In the genomic region with DNA sequence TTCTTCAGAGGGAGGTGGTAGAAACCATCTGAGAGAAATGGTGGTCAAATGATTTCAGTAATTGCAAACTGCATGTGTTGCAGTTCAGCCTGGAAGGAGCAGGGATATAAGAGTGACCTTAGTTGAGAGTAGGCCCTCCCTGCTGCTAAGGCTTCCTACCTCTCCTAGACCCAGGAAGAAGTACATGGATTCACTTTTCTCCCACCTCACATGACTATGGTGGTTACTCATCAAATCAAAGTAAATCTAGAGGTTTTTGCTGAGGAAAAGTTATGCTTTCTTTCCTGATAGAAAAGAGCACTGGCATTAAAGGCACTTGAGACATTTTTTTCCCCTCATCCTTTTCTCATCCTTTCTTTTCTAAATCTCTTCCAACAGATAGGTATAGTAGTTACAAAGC, we compare ENCODE assay signal across 17 cellular contexts. TPM values are rescaled to one million over a fixed set of nuclear protein-coding genes. Genes with fewer than 3 reads are reported as not detected.
DNase-seq lines count a peak whose midpoint lies in the region; ATAC-seq, FAIRE-seq and TF ChIP-seq lines count a peak whose summit lies in the region.
"Had no signal": no experiment of that assay in that cellular context is flagged by ENCODE, and none has a peak within 500 bp of the region (broad histone marks: within the 10 kb centered on the region; RNA-seq: fewer than 3 reads in every experiment).

No MANE protein-coding gene starts in this region.

- H3K9me3 ChIP-seq in astrocyte (ENCODE audit: insufficient read depth, low read depth, low read length) (no peaks in the 10 kb centered on the region), skeletal muscle satellite cell (replicated peaks; ENCODE audit: low read length) (no peaks in the 10 kb centered on the region)
- H3K9me3 ChIP-seq: BLaER1 treated with 17β-estradiol and CSF1 and Interleukin-3, amounts not matched to agents 10 nM and 100 nM; SK-N-SH had no signal

- H3K36me3 Mint-ChIP-seq in astrocyte (ENCODE audit: low read depth, unreplicated experiment): no peaks in the 10 kb centered on the region

- H3K4me1 ChIP-seq in astrocyte (ENCODE audit: insufficient read depth, low read length) (peaks cover 32% of the 10 kb centered on the region), foreskin keratinocyte (peaks cover 55% of the 10 kb centered on the region), skeletal muscle satellite cell (ENCODE audit: control insufficient read depth, insufficient read depth, low read length) (peaks cover 61% of the 10 kb centered on the region)

- no peak for FAIRE-seq in astrocyte (lab: Jason Lieb, UNC)

- H3K27me3 ChIP-seq in astrocyte (ENCODE audit: insufficient read depth, low read length) (no peaks in the 10 kb centered on the region), foreskin keratinocyte (no peaks in the 10 kb centered on the region), skeletal muscle satellite cell (ENCODE audit: control insufficient read depth, insufficient read depth, low read length) (no peaks in the 10 kb centered on the region)
- H3K27me3 ChIP-seq: BLaER1 treated with 17β-estradiol and CSF1 and Interleukin-3, amounts not matched to agents 10 nM and 100 nM had no signal

- TF ChIP-seq CTCF in astrocyte (IDR thresholded peaks at IDR 0.05; ENCODE audit: insufficient read depth, low read depth, low read length) (no peak), foreskin keratinocyte (conservative IDR thresholded peaks at IDR 0.05) (no peak)

- no peaks in the 10 kb centered on the region for H3K36me3 ChIP-seq in astrocyte (ENCODE audit: insufficient read depth, low read length)
- no peaks in the 10 kb centered on the region for H3K36me3 ChIP-seq in skeletal muscle satellite cell (ENCODE audit: insufficient read depth, low read length)
- H3K36me3 ChIP-seq: BLaER1 treated with 17β-estradiol and CSF1 and Interleukin-3, amounts not matched to agents 10 nM and 100 nM had no signal

- H3K27me3 Mint-ChIP-seq in astrocyte (ENCODE audit: low read depth, unreplicated experiment): no peaks in the 10 kb centered on the region

- H3K27ac Mint-ChIP-seq in astrocyte (ENCODE audit: unreplicated experiment): no peak overlapping the region
- H3K27ac Mint-ChIP-seq: H9 had no signal

- H3K79me2 ChIP-seq in astrocyte (ENCODE audit: insufficient read depth, low read length): no peaks in the 10 kb centered on the region

- ATAC-seq in foreskin keratinocyte: no peak

- no peaks in the 10 kb centered on the region for H4K20me1 ChIP-seq in astrocyte (ENCODE audit: insufficient read depth, low read length)
- H4K20me1 ChIP-seq: BLaER1 treated with 17β-estradiol and CSF1 and Interleukin-3, amounts not matched to agents 10 nM and 100 nM had no signal

- no peak overlapping the region for H2AFZ ChIP-seq in astrocyte (ENCODE audit: low read depth, low read length)

- peak overlapping the region; percentile 73 for H3K27ac ChIP-seq in astrocyte (ENCODE audit: low read depth, low read length)
- H3K27ac ChIP-seq in foreskin keratinocyte: peak overlapping the region; percentile 88
- H3K27ac ChIP-seq: BLaER1 treated with 17β-estradiol and CSF1 and Interleukin-3, amounts not matched to agents 10 nM and 100 nM had no signal

- no peak overlapping the region for H3K4me2 ChIP-seq in astrocyte (ENCODE audit: low read length)
- no peak overlapping the region for H3K4me2 ChIP-seq in skeletal muscle satellite cell (ENCODE audit: low read length)
- H3K4me2 ChIP-seq: BLaER1 treated with 17β-estradiol and CSF1 and Interleukin-3, amounts not matched to agents 10 nM and 100 nM had no signal

- H3K4me3 ChIP-seq in astrocyte (ENCODE audit: insufficient read depth, low read depth, low read length) (no peak overlapping the region), skeletal muscle satellite cell (ENCODE audit: low read length) (no peak overlapping the region)
- H3K4me3 ChIP-seq: BLaER1 treated with 17β-estradiol and CSF1 and Interleukin-3, amounts not matched to agents 10 nM and 100 nM had no signal

- DNase-seq in HT1080 (ENCODE audit: low read depth): peak; percentile 37
- DNase-seq in astrocyte (ENCODE audit: low read depth): no peak
- DNase-seq in foreskin keratinocyte: no peak
- DNase-seq in D341Med (ENCODE audit: low spot score): no peak
- DNase-seq in NAMALWA (ENCODE audit: low spot score): no peak
- DNase-seq in ureter (ENCODE audit: low spot score): no peak
- DNase-seq: DMS153; H9; MV-4-11; NCI-H1436; NCI-H2081; NCI-H526; NK-92 treated with Interleukin-12 subunit alpha and Interleukin-12 subunit beta, amount 100 ng/mL, for 24 hours; OCI-M1; SK-N-SH had no signal

- no peaks in the 10 kb centered on the region for H3K9me3 Mint-ChIP-seq in astrocyte (ENCODE audit: unreplicated experiment)
- H3K9me3 Mint-ChIP-seq: H9 had no signal

- H3K4me3 Mint-ChIP-seq in astrocyte (ENCODE audit: unreplicated experiment): no peak overlapping the region
- H3K4me3 Mint-ChIP-seq: H9 had no signal

- no peak overlapping the region for H3K9ac ChIP-seq in astrocyte (ENCODE audit: low read length)
- peak overlapping the region; percentile 84 for H3K9ac ChIP-seq in skeletal muscle satellite cell (ENCODE audit: low read depth, low read length)
- H3K9ac ChIP-seq: BLaER1 treated with 17β-estradiol and CSF1 and Interleukin-3, amounts not matched to agents 10 nM and 100 nM had no signal

- H3K4me1 Mint-ChIP-seq in astrocyte (ENCODE audit: low read depth, unreplicated experiment): peaks cover 29% of the 10 kb centered on the region

RNA-seq across cellular contexts. Expression of a gene that starts 43.2 kb away (rescaled TPM):
- total RNA-seq in HT1080 (2014; rRNA removed; shearing (Covaris generic)): 0.20 TPM in 1 of 2 replicates, not detected in the other
- polyA plus RNA-seq in HT1080 (2015; cell fraction: cytosol; rRNA removed): not detected in 2 replicates
- polyA plus RNA-seq in HT1080 (2015; cell fraction: nucleus; rRNA removed): not detected in 2 replicates
- total RNA-seq in astrocyte (0.27 and 0.43 TPM in 2 replicates), foreskin keratinocyte (0.37 and 0.67 TPM in 2 replicates), ureter (3.5 TPM)
- polyA plus RNA-seq in foreskin keratinocyte: 0.03 and 0.27 TPM in 2 replicates
- total RNA-seq in skeletal muscle satellite cell (2012; rRNA removed): 0.44 TPM in 1 of 2 replicates, not detected in the other
- total RNA-seq: H9 had no signal
